ENCODE assay signal across 9 cellular contexts in genomic region chr2:120287183-120288015, GRCh38. TPM values are rescaled to one million over a fixed set of nuclear protein-coding genes. Genes with fewer than 3 reads are reported as not detected.
DNase-seq lines count a peak whose midpoint lies in the region; ATAC-seq, FAIRE-seq and TF ChIP-seq lines count a peak whose summit lies in the region.
"Had no signal": no experiment of that assay in that cellular context is flagged by ENCODE, and none has a peak within 500 bp of the region (broad histone marks: within the 10 kb centered on the region; RNA-seq: fewer than 3 reads in every experiment).

No MANE protein-coding gene starts in this region.

- no peak for FAIRE-seq in HepG2 (lab: Jason Lieb, UNC)
- FAIRE-seq: endometrium had no signal

- H3K4me3 Mint-ChIP-seq in T-helper 17 cell, result peak overlapping the region; percentile 65

- H3K4me3 ChIP-seq in fibroblast of villous mesenchyme (ENCODE audit: low read depth, low read length) (no peak overlapping the region), thyroid gland (replicated peaks in 1 of 3) (no peak overlapping the region), HepG2 (replicated peaks in 1 of 3; ENCODE audit: insufficient read depth in 1 of 3, low read depth in 2 of 3, low read length in 3 of 3) (no peak overlapping the region)

- H3K27me3 ChIP-seq in thyroid gland (no peaks in the 10 kb centered on the region), HepG2 (ENCODE audit: control insufficient read depth in 1 of 2, insufficient read depth in 2 of 2, low read length in 2 of 2) (no peaks in the 10 kb centered on the region)

- H3K79me2 ChIP-seq in HepG2 (ENCODE audit: insufficient read depth, low read length), result no peaks in the 10 kb centered on the region

- no peaks in the 10 kb centered on the region for H3K9me3 ChIP-seq in T-helper 17 cell (ENCODE audit: control insufficient read depth, low read length, poor library complexity, severe bottlenecking)
- H3K9me3 ChIP-seq in thyroid gland, result no peaks in the 10 kb centered on the region
- H3K9me3 ChIP-seq in HepG2 (ENCODE audit: low read length), result no peaks in the 10 kb centered on the region

- no peak for TF ChIP-seq RAD21 in HepG2 (CRISPR knock-in tag; IDR thresholded peaks at IDR 0.05)

- no TSS peak for BruUV-seq in HepG2 (replicated peaks; lab: Mats Ljungman, UMichigan)

- TF ChIP-seq POLR2A in GM18951 (IDR thresholded peaks at IDR 0.05; ENCODE audit: extremely low read depth, insufficient read depth, insufficient read length) (peak; percentile 35), thyroid gland (IDR thresholded peaks at IDR 0.05) (no peak), HepG2 (IDR thresholded peaks at IDR 0.05; ENCODE audit: insufficient read depth in 1 of 2, low read depth in 2 of 2, low read length in 2 of 2) (no peak)

- H2AFZ ChIP-seq in HepG2 (ENCODE audit: low read length), result no peak overlapping the region

- WGBS in thyroid gland, 2 donors, result 57% methylated on average over 8 of the region's 8 CpGs
- 85% methylated on average over 8 of the region's 8 CpGs for WGBS in HepG2 (ENCODE audit: low lambda C conversion rate)

- CTCF ChIA-PET in HepG2 (lab: Yijun Ruan, JAX; ENCODE audit: low intra/inter-chr PET ratio, low total read pairs), result no interaction called here

- peak; percentile 74 for DNase-seq in AG08396 (ENCODE audit: low spot score)
- no peak for DNase-seq in T-helper 17 cell
- DNase-seq in fibroblast of villous mesenchyme (ENCODE audit: low read depth), result peak; percentile 68
- DNase-seq in thyroid gland, result peak; percentile 29 to 40
- no peak for DNase-seq in HepG2 (ENCODE audit: low spot score)
- DNase-seq in iPS-NIHi7 (ENCODE audit: extremely low spot score), result no peak

- peak; percentile 94 for ATAC-seq in HG03045 (IDR thresholded peaks at IDR 0.05; ENCODE audit: unreplicated experiment)
- peak; percentile 53 for ATAC-seq in T-helper 17 cell
- ATAC-seq in HepG2, result no peak; the same call in 2 of the 3 replicates

- H3K36me3 Mint-ChIP-seq in T-helper 17 cell (ENCODE audit: low read depth), result peaks cover 5% of the 10 kb centered on the region

- peaks cover 30% of the 10 kb centered on the region for H3K4me1 Mint-ChIP-seq in T-helper 17 cell

- peaks cover 0 to 6% of the 10 kb centered on the region in 2 donors for H3K36me3 ChIP-seq in thyroid gland
- peaks cover 4 to 26% of the 10 kb centered on the region in 2 experiments; a peak in 4 of 5 replicates for H3K36me3 ChIP-seq in HepG2 (replicated peaks in 1 of 2; ENCODE audit: control insufficient read depth in 1 of 2, insufficient read depth in 2 of 2, low read length in 2 of 2)

- TF ChIP-seq EP300 in HepG2 (IDR thresholded peaks at IDR 0.05; ENCODE audit: low read depth in 2 of 2, low read length in 2 of 2) (no peak), HepG2 (CRISPR knock-in tag; IDR thresholded peaks at IDR 0.05; ENCODE audit: borderline replicate concordance) (no peak)

- H3K4me1 ChIP-seq in thyroid gland (peaks cover 0 to 6% of the 10 kb centered on the region in 2 donors), HepG2 (ENCODE audit: insufficient read depth, low read length) (peaks cover 9% of the 10 kb centered on the region)

- in situ Hi-C loops in GM18951 (cut with MboI; ENCODE audit: low sequenced_read_pairs, unreplicated experiment) (no loop called here), HepG2 (cut with HindIII; ENCODE audit: extremely low pct_ligation_motif_present, low pct_unique_long_range_greater_than_20kb) (no loop called here)

- POLR2A ChIA-PET in HepG2 (lab: Yijun Ruan, JAX), result no interaction called here

- intact Hi-C loops in thyroid gland (cut with DNase I), result no loop called here
- intact Hi-C loops in HepG2 (cut with micrococcal nuclease; ENCODE audit: unreplicated experiment), result no loop called here

- H3K27me3 Mint-ChIP-seq in T-helper 17 cell, result no peaks in the 10 kb centered on the region

- H3K27ac ChIP-seq in thyroid gland (no peak overlapping the region), HepG2 (ENCODE audit: extremely low read length, insufficient read depth, low read length) (no peak overlapping the region)

- no peaks in the 10 kb centered on the region for H4K20me1 ChIP-seq in HepG2 (ENCODE audit: insufficient read depth, low read length)

- H3K4me2 ChIP-seq in HepG2 (ENCODE audit: low read depth, low read length), result no peak overlapping the region

- H3K27ac Mint-ChIP-seq in T-helper 17 cell, result peak overlapping the region; percentile 88

- H3K9ac ChIP-seq in HepG2 (ENCODE audit: insufficient read depth, low read depth, low read length), result no peak overlapping the region

- TF ChIP-seq CTCF in fibroblast of villous mesenchyme (IDR thresholded peaks at IDR 0.05; ENCODE audit: insufficient read depth, low read depth, low read length) (no peak), thyroid gland (IDR thresholded peaks at IDR 0.05) (no peak), HepG2 (CRISPR knock-in tag; IDR thresholded peaks at IDR 0.05) (no peak)

TF ChIP-seq in HepG2, 621 proteins besides CTCF, POLR2A, EP300 and RAD21 (continues in another document):
- TF ChIP-seq ZNF784 (CRISPR knock-in tag; IDR thresholded peaks at IDR 0.05; ENCODE audit: borderline replicate concordance) (no peak), ZNF557 (CRISPR knock-in tag; IDR thresholded peaks at IDR 0.05) (no peak), ZNF343 (CRISPR knock-in tag; IDR thresholded peaks at IDR 0.05) (no peak)

RNA-seq across cellular contexts. Expression of gene RALB, which starts 34.7 kb away (rescaled TPM):
- total RNA-seq in T-helper 17 cell, result 10 to 100 TPM; 17.5 to 20.2 TPM
- 35.1 and 66.9 TPM in 2 replicates for total RNA-seq in fibroblast of villous mesenchyme
- total RNA-seq in thyroid gland, result 10 to 100 TPM; 39.7 to 64.2 (median 45.4) TPM
- total RNA-seq in HepG2 (2016; rRNA removed; fragmentation: Illumina TruSeq; extraction: Trizol), result 43.2 and 65.4 TPM in 2 replicates
- 14.7 and 15.0 TPM in 2 replicates for total RNA-seq in HepG2 (2016; cell fraction: cytosol; rRNA removed; fragmentation: Illumina TruSeq; extraction: Trizol; ENCODE audit: low read depth)
- total RNA-seq in HepG2 (2016; cell fraction: insoluble cytoplasmic fraction; rRNA removed; fragmentation: Illumina TruSeq; extraction: Trizol), result 46.9 and 63.2 TPM in 2 replicates
- 40.6 and 40.7 TPM in 2 replicates for total RNA-seq in HepG2 (2016; cell fraction: membrane; rRNA removed; fragmentation: Illumina TruSeq; extraction: Trizol)
- 18.9 and 20.9 TPM in 2 replicates for total RNA-seq in HepG2 (2016; cell fraction: nucleus; rRNA removed; fragmentation: Illumina TruSeq; extraction: Trizol)
- polyA plus RNA-seq in HepG2 (2011; rRNA removed), result 28.5 and 37.8 TPM in 2 replicates
- polyA plus RNA-seq in HepG2 (2011; cell fraction: cytosol; rRNA removed), result 27.1 and 34.7 TPM in 2 replicates
- 7.9 and 9.7 TPM in 2 replicates for polyA plus RNA-seq in HepG2 (2011; cell fraction: nucleus; rRNA removed)
- 25.9 and 28.9 TPM in 2 replicates for polyA plus RNA-seq in HepG2 (2012)
- polyA plus RNA-seq in HepG2 (2016; cell fraction: cytosol; fragmentation: Illumina TruSeq; extraction: Trizol; ENCODE audit: low read depth), result 17.5 and 21.3 TPM in 2 replicates
- polyA plus RNA-seq in HepG2 (2016; cell fraction: insoluble cytoplasmic fraction; fragmentation: Illumina TruSeq; extraction: Trizol; ENCODE audit: low read depth), result 77.8 and 83.3 TPM in 2 replicates
- 40.5 and 41.2 TPM in 2 replicates for polyA plus RNA-seq in HepG2 (2016; cell fraction: membrane; fragmentation: Illumina TruSeq; extraction: Trizol; ENCODE audit: low read depth)
- polyA plus RNA-seq in HepG2 (2016; cell fraction: nucleus; fragmentation: Illumina TruSeq; extraction: Trizol; ENCODE audit: insufficient read depth, low read depth), result 29.6 and 37.1 TPM in 2 replicates
- 7.6 and 34.5 TPM in 2 replicates for polyA minus RNA-seq in HepG2 (2011; rRNA and poly(A)+ RNA removed; ENCODE audit: low replicate concordance)
- 18.2 and 26.6 TPM in 2 replicates for polyA minus RNA-seq in HepG2 (2011; cell fraction: cytosol; rRNA and poly(A)+ RNA removed)
- polyA minus RNA-seq in HepG2 (2011; cell fraction: nucleus; rRNA and poly(A)+ RNA removed), result 11.1 and 12.7 TPM in 2 replicates

RNA-seq across cellular contexts. Expression of gene INHBB, which starts 58.5 kb away (rescaled TPM):
- total RNA-seq in T-helper 17 cell (not detected), fibroblast of villous mesenchyme (under 0.01 TPM in 2 replicates), thyroid gland (10 to 100 TPM; 12.3 to 27.5 (median 23.6) TPM), HepG2 (2016; rRNA removed; fragmentation: Illumina TruSeq; extraction: Trizol) (0.17 and 0.20 TPM in 2 replicates)
- not detected in 2 replicates for total RNA-seq in HepG2 (2016; cell fraction: cytosol; rRNA removed; fragmentation: Illumina TruSeq; extraction: Trizol; ENCODE audit: low read depth)
- total RNA-seq in HepG2 (2016; cell fraction: insoluble cytoplasmic fraction; rRNA removed; fragmentation: Illumina TruSeq; extraction: Trizol), result 0.09 and 0.19 TPM in 2 replicates
- 0.09 and 0.10 TPM in 2 replicates for total RNA-seq in HepG2 (2016; cell fraction: membrane; rRNA removed; fragmentation: Illumina TruSeq; extraction: Trizol)
- 0.40 and 0.47 TPM in 2 replicates for total RNA-seq in HepG2 (2016; cell fraction: nucleus; rRNA removed; fragmentation: Illumina TruSeq; extraction: Trizol)
- polyA plus RNA-seq in HepG2 (2011; rRNA removed), result 1.7 and 2.4 TPM in 2 replicates
- 2.2 and 2.3 TPM in 2 replicates for polyA plus RNA-seq in HepG2 (2011; cell fraction: cytosol; rRNA removed)
- polyA plus RNA-seq in HepG2 (2011; cell fraction: nucleus; rRNA removed), result 2.0 and 2.4 TPM in 2 replicates
- polyA plus RNA-seq in HepG2 (2012), result 0.34 and 0.88 TPM in 2 replicates
- 0.05 TPM in 1 of 2 replicates, not detected in the other for polyA plus RNA-seq in HepG2 (2016; cell fraction: cytosol; fragmentation: Illumina TruSeq; extraction: Trizol; ENCODE audit: low read depth)
- polyA plus RNA-seq in HepG2 (2016; cell fraction: insoluble cytoplasmic fraction; fragmentation: Illumina TruSeq; extraction: Trizol; ENCODE audit: low read depth), result 0.10 and 0.17 TPM in 2 replicates
- polyA plus RNA-seq in HepG2 (2016; cell fraction: membrane; fragmentation: Illumina TruSeq; extraction: Trizol; ENCODE audit: low read depth), result 0.06 TPM in 2 replicates
- polyA plus RNA-seq in HepG2 (2016; cell fraction: nucleus; fragmentation: Illumina TruSeq; extraction: Trizol; ENCODE audit: insufficient read depth, low read depth), result 0.37 and 0.68 TPM in 2 replicates
- 4.0 TPM in 1 of 2 replicates, not detected in the other for polyA minus RNA-seq in HepG2 (2011; rRNA and poly(A)+ RNA removed; ENCODE audit: low replicate concordance)
- polyA minus RNA-seq in HepG2 (2011; cell fraction: cytosol; rRNA and poly(A)+ RNA removed), result 2.7 TPM in 2 replicates
- polyA minus RNA-seq in HepG2 (2011; cell fraction: nucleus; rRNA and poly(A)+ RNA removed), result 0.90 and 1.1 TPM in 2 replicates

Comparison
In these comparisons a context has a peak if more than half of its experiments do, and no peak if none do; other contexts are left out.
1. DNase-seq: peak in AG08396 (single experiment), fibroblast of villous mesenchyme (single experiment) and thyroid gland (2 of 2); none in T-helper 17 cell (0 of 3), HepG2 (single experiment) and iPS-NIHi7 (single experiment).
2. RNA of gene INHBB, which starts 58.5 kb away (total RNA-seq): 12.3 to 27.5 TPM in thyroid gland; 0.09 to 0.47 TPM in HepG2, not detected in T-helper 17 cell and under 0.01 TPM in fibroblast of villous mesenchyme; every median in the first group is over 4 times any median in the second.